Comparison of ENCODE assay signal across 1 cellular context in the genomic region with DNA sequence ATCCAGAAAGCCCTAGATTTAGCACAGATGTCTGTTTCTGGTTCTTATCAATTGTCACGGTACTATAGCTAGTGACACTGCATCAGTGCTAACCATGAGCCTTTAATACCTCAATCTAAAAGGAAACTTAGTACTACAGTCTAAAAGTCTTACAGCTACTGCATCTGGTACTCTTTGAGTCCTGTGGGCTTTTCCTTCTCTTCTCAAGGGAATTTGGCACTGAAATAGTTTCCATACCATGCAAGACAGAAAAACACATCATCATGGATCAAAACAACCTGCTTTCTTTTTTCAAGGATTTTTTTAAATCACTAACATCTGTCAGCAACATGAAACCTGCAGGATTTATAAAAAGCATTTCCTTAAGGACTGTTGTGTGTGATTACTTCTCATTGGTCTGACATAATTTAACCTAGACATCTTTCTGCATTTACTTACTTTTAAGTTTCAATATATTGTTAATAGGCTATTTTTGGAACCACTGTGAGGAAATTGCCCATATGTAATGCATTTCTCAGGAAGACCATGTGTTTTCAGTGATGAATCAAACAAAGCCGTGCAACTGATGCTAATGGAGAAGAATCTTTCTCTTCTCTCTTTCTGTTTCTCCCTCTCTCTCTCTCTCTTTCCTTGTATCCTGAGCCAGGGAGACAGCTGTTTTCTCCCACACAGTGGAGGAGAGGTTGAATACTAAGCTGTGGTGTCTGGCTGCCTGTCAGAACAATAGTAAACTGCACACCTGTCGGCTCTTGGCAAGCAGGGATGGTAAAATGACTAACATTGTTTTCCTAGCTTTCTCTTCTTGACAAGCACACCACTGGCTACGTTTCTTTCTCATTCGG.
TF ChIP-seq lines count a peak whose summit lies in the region.

No MANE protein-coding gene starts in this region.

TF ChIP-seq in SK-N-SH, 30 proteins besides CTCF, POLR2A, EP300 and RAD21 (continued from another document):
- TF ChIP-seq, protein P1, sequence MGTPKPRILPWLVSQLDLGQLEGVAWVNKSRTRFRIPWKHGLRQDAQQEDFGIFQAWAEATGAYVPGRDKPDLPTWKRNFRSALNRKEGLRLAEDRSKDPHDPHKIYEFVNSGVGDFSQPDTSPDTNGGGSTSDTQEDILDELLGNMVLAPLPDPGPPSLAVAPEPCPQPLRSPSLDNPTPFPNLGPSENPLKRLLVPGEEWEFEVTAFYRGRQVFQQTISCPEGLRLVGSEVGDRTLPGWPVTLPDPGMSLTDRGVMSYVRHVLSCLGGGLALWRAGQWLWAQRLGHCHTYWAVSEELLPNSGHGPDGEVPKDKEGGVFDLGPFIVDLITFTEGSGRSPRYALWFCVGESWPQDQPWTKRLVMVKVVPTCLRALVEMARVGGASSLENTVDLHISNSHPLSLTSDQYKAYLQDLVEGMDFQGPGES (IDR thresholded peaks at IDR 0.05; ENCODE audit: low read depth, low read length), result no peak
- TF ChIP-seq MEF2A (IDR thresholded peaks at IDR 0.05; ENCODE audit: borderline replicate concordance, low read depth) (peak; percentile 54), TAF1 (IDR thresholded peaks at IDR 0.05; ENCODE audit: borderline replicate concordance, low read depth, low read length) (no peak), GATA2 (CRISPR knock-in tag; IDR thresholded peaks at IDR 0.05) (0 out of 2 replicates have a peak, but pooled peaks have one; percentile 12), SIN3A (IDR thresholded peaks at IDR 0.05; ENCODE audit: borderline replicate concordance, low read depth, low read length) (no peak), RFX5 (IDR thresholded peaks at IDR 0.05; ENCODE audit: low read length) (no peak), TCF12 (IDR thresholded peaks at IDR 0.05) (peak; percentile 81), NFIC (IDR thresholded peaks at IDR 0.05; ENCODE audit: borderline replicate concordance) (peak; percentile 55), FOSL2 (IDR thresholded peaks at IDR 0.05; ENCODE audit: borderline replicate concordance, low read depth) (no peak; the same call in 1 of the 2 replicates), MXI1 (IDR thresholded peaks at IDR 0.05; ENCODE audit: low read depth, low read length) (0 out of 2 replicates have a peak, but pooled peaks have one; percentile 41), JUND (IDR thresholded peaks at IDR 0.05) (peak; percentile 18), FOXJ3 (CRISPR knock-in tag; IDR thresholded peaks at IDR 0.05) (no peak), TEAD4 (IDR thresholded peaks at IDR 0.05; ENCODE audit: borderline replicate concordance, insufficient read depth) (0 out of 2 replicates have a peak, but pooled peaks have one; percentile 55), POLR2AphosphoS5 (IDR thresholded peaks at IDR 0.05; ENCODE audit: low read depth, low read length) (0 out of 2 replicates have a peak, but pooled peaks have one; percentile 12), RCOR1 (IDR thresholded peaks at IDR 0.05; ENCODE audit: low read length) (peak; percentile 59; the same call in 1 of the 2 replicates), ELF1 (IDR thresholded peaks at IDR 0.05) (no peak), SMC3 (IDR thresholded peaks at IDR 0.05; ENCODE audit: low read depth, low read length) (no peak), RXRA (IDR thresholded peaks at IDR 0.05; ENCODE audit: borderline replicate concordance, low read depth) (no peak), YY1 (IDR thresholded peaks at IDR 0.05; ENCODE audit: low read depth) (no peak), GABPA (IDR thresholded peaks at IDR 0.05; ENCODE audit: low read depth) (no peak), CHD2 (IDR thresholded peaks at IDR 0.05; ENCODE audit: low read length, partially characterized antibody) (no peak), NRF1 (IDR thresholded peaks at IDR 0.05; ENCODE audit: low read depth, low read length) (no peak), EZH2phosphoT487 (IDR thresholded peaks at IDR 0.05; ENCODE audit: borderline replicate concordance, low read depth) (no peak)
- TF ChIP-seq, protein P2, sequence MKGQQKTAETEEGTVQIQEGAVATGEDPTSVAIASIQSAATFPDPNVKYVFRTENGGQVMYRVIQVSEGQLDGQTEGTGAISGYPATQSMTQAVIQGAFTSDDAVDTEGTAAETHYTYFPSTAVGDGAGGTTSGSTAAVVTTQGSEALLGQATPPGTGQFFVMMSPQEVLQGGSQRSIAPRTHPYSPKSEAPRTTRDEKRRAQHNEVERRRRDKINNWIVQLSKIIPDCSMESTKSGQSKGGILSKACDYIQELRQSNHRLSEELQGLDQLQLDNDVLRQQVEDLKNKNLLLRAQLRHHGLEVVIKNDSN (IDR thresholded peaks at IDR 0.05; ENCODE audit: borderline replicate concordance, low read depth), result no peak
- TF ChIP-seq, protein P3, sequence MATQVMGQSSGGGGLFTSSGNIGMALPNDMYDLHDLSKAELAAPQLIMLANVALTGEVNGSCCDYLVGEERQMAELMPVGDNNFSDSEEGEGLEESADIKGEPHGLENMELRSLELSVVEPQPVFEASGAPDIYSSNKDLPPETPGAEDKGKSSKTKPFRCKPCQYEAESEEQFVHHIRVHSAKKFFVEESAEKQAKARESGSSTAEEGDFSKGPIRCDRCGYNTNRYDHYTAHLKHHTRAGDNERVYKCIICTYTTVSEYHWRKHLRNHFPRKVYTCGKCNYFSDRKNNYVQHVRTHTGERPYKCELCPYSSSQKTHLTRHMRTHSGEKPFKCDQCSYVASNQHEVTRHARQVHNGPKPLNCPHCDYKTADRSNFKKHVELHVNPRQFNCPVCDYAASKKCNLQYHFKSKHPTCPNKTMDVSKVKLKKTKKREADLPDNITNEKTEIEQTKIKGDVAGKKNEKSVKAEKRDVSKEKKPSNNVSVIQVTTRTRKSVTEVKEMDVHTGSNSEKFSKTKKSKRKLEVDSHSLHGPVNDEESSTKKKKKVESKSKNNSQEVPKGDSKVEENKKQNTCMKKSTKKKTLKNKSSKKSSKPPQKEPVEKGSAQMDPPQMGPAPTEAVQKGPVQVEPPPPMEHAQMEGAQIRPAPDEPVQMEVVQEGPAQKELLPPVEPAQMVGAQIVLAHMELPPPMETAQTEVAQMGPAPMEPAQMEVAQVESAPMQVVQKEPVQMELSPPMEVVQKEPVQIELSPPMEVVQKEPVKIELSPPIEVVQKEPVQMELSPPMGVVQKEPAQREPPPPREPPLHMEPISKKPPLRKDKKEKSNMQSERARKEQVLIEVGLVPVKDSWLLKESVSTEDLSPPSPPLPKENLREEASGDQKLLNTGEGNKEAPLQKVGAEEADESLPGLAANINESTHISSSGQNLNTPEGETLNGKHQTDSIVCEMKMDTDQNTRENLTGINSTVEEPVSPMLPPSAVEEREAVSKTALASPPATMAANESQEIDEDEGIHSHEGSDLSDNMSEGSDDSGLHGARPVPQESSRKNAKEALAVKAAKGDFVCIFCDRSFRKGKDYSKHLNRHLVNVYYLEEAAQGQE (IDR thresholded peaks at IDR 0.05; ENCODE audit: low read depth, low read length), result no peak
- TF ChIP-seq, protein P4, sequence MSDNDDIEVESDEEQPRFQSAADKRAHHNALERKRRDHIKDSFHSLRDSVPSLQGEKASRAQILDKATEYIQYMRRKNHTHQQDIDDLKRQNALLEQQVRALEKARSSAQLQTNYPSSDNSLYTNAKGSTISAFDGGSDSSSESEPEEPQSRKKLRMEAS (IDR thresholded peaks at IDR 0.05; ENCODE audit: low read depth), result no peak
- TF ChIP-seq, protein P5, sequence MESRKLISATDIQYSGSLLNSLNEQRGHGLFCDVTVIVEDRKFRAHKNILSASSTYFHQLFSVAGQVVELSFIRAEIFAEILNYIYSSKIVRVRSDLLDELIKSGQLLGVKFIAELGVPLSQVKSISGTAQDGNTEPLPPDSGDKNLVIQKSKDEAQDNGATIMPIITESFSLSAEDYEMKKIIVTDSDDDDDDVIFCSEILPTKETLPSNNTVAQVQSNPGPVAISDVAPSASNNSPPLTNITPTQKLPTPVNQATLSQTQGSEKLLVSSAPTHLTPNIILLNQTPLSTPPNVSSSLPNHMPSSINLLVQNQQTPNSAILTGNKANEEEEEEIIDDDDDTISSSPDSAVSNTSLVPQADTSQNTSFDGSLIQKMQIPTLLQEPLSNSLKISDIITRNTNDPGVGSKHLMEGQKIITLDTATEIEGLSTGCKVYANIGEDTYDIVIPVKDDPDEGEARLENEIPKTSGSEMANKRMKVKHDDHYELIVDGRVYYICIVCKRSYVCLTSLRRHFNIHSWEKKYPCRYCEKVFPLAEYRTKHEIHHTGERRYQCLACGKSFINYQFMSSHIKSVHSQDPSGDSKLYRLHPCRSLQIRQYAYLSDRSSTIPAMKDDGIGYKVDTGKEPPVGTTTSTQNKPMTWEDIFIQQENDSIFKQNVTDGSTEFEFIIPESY (IDR thresholded peaks at IDR 0.05; ENCODE audit: borderline replicate concordance, low read depth), result no peak
- TF ChIP-seq, protein P6, sequence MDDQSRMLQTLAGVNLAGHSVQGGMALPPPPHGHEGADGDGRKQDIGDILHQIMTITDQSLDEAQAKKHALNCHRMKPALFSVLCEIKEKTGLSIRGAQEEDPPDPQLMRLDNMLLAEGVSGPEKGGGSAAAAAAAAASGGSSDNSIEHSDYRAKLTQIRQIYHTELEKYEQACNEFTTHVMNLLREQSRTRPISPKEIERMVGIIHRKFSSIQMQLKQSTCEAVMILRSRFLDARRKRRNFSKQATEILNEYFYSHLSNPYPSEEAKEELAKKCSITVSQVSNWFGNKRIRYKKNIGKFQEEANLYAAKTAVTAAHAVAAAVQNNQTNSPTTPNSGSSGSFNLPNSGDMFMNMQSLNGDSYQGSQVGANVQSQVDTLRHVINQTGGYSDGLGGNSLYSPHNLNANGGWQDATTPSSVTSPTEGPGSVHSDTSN (IDR thresholded peaks at IDR 0.05), result peak; percentile 66
- TF ChIP-seq, protein P7, sequence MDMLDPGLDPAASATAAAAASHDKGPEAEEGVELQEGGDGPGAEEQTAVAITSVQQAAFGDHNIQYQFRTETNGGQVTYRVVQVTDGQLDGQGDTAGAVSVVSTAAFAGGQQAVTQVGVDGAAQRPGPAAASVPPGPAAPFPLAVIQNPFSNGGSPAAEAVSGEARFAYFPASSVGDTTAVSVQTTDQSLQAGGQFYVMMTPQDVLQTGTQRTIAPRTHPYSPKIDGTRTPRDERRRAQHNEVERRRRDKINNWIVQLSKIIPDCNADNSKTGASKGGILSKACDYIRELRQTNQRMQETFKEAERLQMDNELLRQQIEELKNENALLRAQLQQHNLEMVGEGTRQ (IDR thresholded peaks at IDR 0.05; ENCODE audit: borderline replicate concordance, low read depth, low read length), result no peak
TF ChIP-seq in SK-N-SH: peak in this region for 10.
